Comparison of ENCODE assay signal across 1 cellular context in the genomic region with DNA sequence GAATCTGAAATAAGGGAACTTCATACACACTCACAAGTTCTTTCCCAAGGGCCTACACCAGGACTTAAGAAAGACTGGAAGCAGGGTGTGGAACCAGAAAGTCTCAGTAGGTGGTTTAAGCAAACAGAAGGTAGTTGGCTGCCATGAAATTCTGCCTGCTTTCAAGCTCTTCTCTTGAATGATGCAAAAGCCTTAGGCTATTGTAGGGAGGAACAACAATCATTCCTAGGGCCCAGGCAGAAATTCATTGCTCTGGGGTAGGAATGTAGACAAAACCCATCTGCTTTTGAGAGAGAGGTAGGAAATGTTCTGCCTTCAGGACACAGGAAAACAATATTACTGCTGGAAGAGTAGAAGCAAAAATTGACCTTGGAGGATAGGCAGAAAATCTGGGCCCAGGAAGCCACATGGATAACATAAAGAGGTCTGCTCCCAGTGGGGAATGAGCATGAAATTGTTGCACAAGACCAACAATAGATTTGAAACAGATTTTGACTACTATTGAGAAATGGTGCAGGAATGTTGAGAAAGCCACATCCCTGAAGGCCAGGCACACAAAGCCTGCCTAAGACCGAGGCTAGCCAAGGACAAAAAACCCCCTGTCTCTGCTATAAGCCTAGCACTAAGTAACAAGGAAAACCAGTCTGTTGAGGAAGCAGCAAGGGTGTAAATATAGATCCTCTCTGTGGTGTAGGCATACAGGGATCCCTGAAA.
TF ChIP-seq lines count a peak whose summit lies in the region.

No MANE protein-coding gene starts in this region.

TF ChIP-seq in K562, 482 proteins besides CTCF, POLR2A, EP300 and RAD21:
- no peak for TF ChIP-seq CEBPG (CRISPR knock-in tag; IDR thresholded peaks at IDR 0.05)
- peak in 1 of 2 experiments; percentile 32; a peak in 1 of 4 replicates for TF ChIP-seq CEBPG (tag; conservative IDR thresholded peaks at IDR 0.05 in 1 of 2, IDR thresholded peaks at IDR 0.05 in 1 of 2)
- TF ChIP-seq ZNF316 (IDR thresholded peaks at IDR 0.05), result 0 out of 2 replicates have a peak, but pooled peaks have one; percentile 5
- TF ChIP-seq CEBPB (tag; IDR thresholded peaks at IDR 0.05), result peak; percentile 60
- TF ChIP-seq, protein P1, sequence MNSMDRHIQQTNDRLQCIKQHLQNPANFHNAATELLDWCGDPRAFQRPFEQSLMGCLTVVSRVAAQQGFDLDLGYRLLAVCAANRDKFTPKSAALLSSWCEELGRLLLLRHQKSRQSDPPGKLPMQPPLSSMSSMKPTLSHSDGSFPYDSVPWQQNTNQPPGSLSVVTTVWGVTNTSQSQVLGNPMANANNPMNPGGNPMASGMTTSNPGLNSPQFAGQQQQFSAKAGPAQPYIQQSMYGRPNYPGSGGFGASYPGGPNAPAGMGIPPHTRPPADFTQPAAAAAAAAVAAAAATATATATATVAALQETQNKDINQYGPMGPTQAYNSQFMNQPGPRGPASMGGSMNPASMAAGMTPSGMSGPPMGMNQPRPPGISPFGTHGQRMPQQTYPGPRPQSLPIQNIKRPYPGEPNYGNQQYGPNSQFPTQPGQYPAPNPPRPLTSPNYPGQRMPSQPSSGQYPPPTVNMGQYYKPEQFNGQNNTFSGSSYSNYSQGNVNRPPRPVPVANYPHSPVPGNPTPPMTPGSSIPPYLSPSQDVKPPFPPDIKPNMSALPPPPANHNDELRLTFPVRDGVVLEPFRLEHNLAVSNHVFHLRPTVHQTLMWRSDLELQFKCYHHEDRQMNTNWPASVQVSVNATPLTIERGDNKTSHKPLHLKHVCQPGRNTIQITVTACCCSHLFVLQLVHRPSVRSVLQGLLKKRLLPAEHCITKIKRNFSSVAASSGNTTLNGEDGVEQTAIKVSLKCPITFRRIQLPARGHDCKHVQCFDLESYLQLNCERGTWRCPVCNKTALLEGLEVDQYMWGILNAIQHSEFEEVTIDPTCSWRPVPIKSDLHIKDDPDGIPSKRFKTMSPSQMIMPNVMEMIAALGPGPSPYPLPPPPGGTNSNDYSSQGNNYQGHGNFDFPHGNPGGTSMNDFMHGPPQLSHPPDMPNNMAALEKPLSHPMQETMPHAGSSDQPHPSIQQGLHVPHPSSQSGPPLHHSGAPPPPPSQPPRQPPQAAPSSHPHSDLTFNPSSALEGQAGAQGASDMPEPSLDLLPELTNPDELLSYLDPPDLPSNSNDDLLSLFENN (IDR thresholded peaks at IDR 0.05; ENCODE audit: low read depth in 2 of 2, low read length in 2 of 2), result no peak
